8 cellular contexts compared by ENCODE assay signal in genomic region chr2:71548589-71549485, GRCh38.
DNase-seq lines count a peak whose midpoint lies in the region; ATAC-seq and TF ChIP-seq lines count a peak whose summit lies in the region.

No MANE protein-coding gene starts in this region.

- H3K27me3 ChIP-seq in HAP-1 (ENCODE audit: low read depth): 0 out of 2 replicates have a peak, but pooled peaks cover 2% of the 10 kb centered on the region
- H3K27me3 ChIP-seq in esophagus squamous epithelium: peaks cover 0 to 24% (median 0%) of the 10 kb centered on the region in 4 donors

- H3K36me3 ChIP-seq in HAP-1 (replicated peaks) (no peaks in the 10 kb centered on the region), esophagus squamous epithelium (no peaks in the 10 kb centered on the region)

- peaks cover 14% of the 10 kb centered on the region in 2 donors for H3K4me1 Mint-ChIP-seq in natural killer cell

- H3K9me3 Mint-ChIP-seq in natural killer cell: no peaks in the 10 kb centered on the region

- WGBS in esophagus squamous epithelium, 2 donors: 65 to 66% methylated on average over 11 to 14 of the region's 23 CpGs

- TF ChIP-seq POLR2A in esophagus squamous epithelium (IDR thresholded peaks at IDR 0.05): no peak

- H3K27ac ChIP-seq in C4-2B (no peak overlapping the region), esophagus squamous epithelium (no peak overlapping the region)

- in situ Hi-C loops in HAP-1 (cut with MboI; ENCODE audit: low sequenced_read_pairs): loop anchor here (5.0 to 25.0 kb wide), 3 partner anchors 603 to 1313 kb away; no protein-coding TSS in a partner anchor

- TF ChIP-seq CTCF in C4-2B (conservative IDR thresholded peaks at IDR 0.05) (peak; percentile 73), esophagus squamous epithelium (IDR thresholded peaks at IDR 0.05) (peak; percentile 48 to 92 (median 84)), natural killer cell (IDR thresholded peaks at IDR 0.05) (peak; percentile 82)

- intact Hi-C loops in esophagus squamous epithelium (cut with DNase I): loop anchor here (5.0 to 10.0 kb wide), 2 partner anchors 246 to 603 kb away; no protein-coding TSS in a partner anchor
- intact Hi-C loops in natural killer cell (cut with micrococcal nuclease): loop anchor here (1.0 to 5.0 kb wide), 6 partner anchors 253 to 1313 kb away; no protein-coding TSS in a partner anchor

- peaks cover 7 to 18% of the 10 kb centered on the region in 2 donors for H3K27me3 Mint-ChIP-seq in natural killer cell (ENCODE audit: low read depth in 2 of 2)

- H3K9me3 ChIP-seq in HAP-1 (no peaks in the 10 kb centered on the region), esophagus squamous epithelium (no peaks in the 10 kb centered on the region)

- H3K4me3 Mint-ChIP-seq in natural killer cell: no peak overlapping the region

- H3K4me1 ChIP-seq in HAP-1 (no peaks in the 10 kb centered on the region), esophagus squamous epithelium (peaks cover 0 to 13% (median 3%) of the 10 kb centered on the region in 3 donors)

- no peaks in the 10 kb centered on the region for H3K36me3 Mint-ChIP-seq in natural killer cell

- no peak overlapping the region for H3K4me3 ChIP-seq in HAP-1
- H3K4me3 ChIP-seq in esophagus squamous epithelium: no peak overlapping the region

- H3K27ac Mint-ChIP-seq in natural killer cell: no peak overlapping the region

- DNase-seq in HAP-1 (ENCODE audit: low spot score in 2 of 2): peak; percentile 43 to 82
- DNase-seq in NOMO-1 treated with dmso at 0.1 percent for 144 hours (lab: John Stamatoyannopoulos, UW; ENCODE audit: unreplicated experiment): peak; percentile 19
- peak; percentile 57 for DNase-seq in activated T-cell treated with anti-CD3 and anti-CD28 coated beads for 1 hour (ENCODE audit: low read depth)
- no peak for DNase-seq in esophagus squamous epithelium (lab: John Stamatoyannopoulos, UW)
- peak; percentile 50 for DNase-seq in natural killer cell
- DNase-seq in stimulated activated naive CD4-positive, alpha-beta T cell treated with Interleukin-2 at 50 U/mL for 16 hours (lab: John Stamatoyannopoulos, UW): peak; percentile 51

- peak; percentile 72 to 80 (median 77) for ATAC-seq in natural killer cell
- no peak for ATAC-seq in GM19395 (IDR thresholded peaks at IDR 0.05; ENCODE audit: unreplicated experiment)
